Comparison of ENCODE assay signal across 31 cellular contexts in the genomic region with DNA sequence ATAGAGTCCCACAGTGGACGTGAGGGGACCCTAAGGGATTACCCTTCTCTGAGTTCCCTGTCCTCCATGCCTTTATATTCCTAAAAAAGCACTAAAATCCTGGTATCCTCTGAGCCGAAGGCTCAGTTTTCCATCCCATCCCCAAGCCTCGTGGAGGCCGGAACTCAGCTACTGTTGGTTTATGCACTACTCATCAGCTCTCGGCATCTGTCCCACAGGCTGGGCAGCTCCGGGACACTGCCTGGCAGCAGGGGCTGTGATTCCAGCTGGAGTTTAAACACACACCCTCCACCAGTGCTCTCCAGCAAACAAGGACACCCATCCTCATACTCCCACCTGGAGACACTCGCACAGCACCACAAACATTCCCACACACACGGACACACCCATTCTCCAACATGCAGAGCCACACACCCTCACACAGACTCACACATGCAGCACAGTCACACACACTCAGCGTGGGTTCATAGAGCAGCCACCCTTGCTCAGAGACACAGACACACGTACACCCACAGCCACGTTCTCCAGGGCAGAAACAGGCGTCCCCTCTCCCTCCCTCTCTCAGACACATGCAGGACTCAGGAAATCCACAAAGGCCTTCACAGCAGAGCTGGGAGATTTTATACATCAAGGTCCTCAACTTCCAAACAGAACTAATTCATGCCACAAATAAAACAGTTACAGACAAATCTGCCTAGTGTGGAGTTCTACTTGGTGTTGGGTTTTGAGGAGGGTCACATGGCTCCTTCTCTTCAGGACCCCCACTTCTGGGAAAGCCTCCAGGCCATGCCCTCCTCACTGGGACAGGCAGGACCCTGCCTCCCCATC.
DNase-seq lines count a peak whose midpoint lies in the region; ATAC-seq, FAIRE-seq and TF ChIP-seq lines count a peak whose summit lies in the region.
"Had no signal": no experiment of that assay in that cellular context is flagged by ENCODE, and none has a peak within 500 bp of the region (broad histone marks: within the 10 kb centered on the region; RNA-seq: fewer than 3 reads in every experiment).

No MANE protein-coding gene starts in this region.

- ATAC-seq in HG03280 (IDR thresholded peaks at IDR 0.05; ENCODE audit: unreplicated experiment): no peak
- ATAC-seq: activated CD4-positive, CD25-positive, alpha-beta regulatory T cell treated with anti-CD3 and anti-CD28 coated beads, Interleukin-2, amount 50 U/mL, for 24 hours; GM12878; heart right ventricle; Panc1; sciatic nerve; stimulated activated effector memory CD8-positive, alpha-beta T cell treated with anti-CD3 and anti-CD28 coated beads, Interleukin-12 subunit alpha, Interleukin-12 subunit beta, amount 100 ng/mL, for 72 hours had no signal

- H3K27ac Mint-ChIP-seq in T-helper 1 cell treated with Interleukin-12 subunit alpha and Interleukin-12 subunit beta and Interleukin-4 antibody, amounts not matched to agents 30 μg/mL and 1 μg/mL, for 36 hours: peak overlapping the region; percentile 38
- no peak overlapping the region for H3K27ac Mint-ChIP-seq in Calu3 (ENCODE audit: unreplicated experiment)
- H3K27ac Mint-ChIP-seq: activated naive CD4-positive, alpha-beta T cell treated with anti-CD3 and anti-CD28 coated beads, Interleukin-2, amount 10 ng/mL, durations not matched to agents 7 days and 5 days; activated T-helper 1 cell treated with anti-CD3 and anti-CD28 coated beads, Interleukin-12 subunit alpha, Interleukin-12 subunit beta, Interleukin-2, Interleukin-4 antibody, amounts not matched to agents 30 ng/mL and 10 ng/mL and 1 ng/mL, durations not matched to agents 14 hours and 24 hours and 36 hours; CD8-positive, alpha-beta memory T cell; stimulated activated effector memory CD8-positive, alpha-beta T cell treated with anti-CD3 and anti-CD28 coated beads, Interleukin-12 subunit alpha, Interleukin-12 subunit beta, amount 100 ng/mL, for 72 hours had no signal

- H3K4me3 ChIP-seq in HUES6 (ENCODE audit: low read depth, low read length): no peak overlapping the region
- H3K4me3 ChIP-seq: cardiac muscle cell, colonic mucosa, GM12878, heart right ventricle, lung had no signal

- intact Hi-C loops in head of caudate nucleus (cut with DNase I) (no loop called here), Calu3 (cut with micrococcal nuclease; ENCODE audit: unreplicated experiment) (no loop called here)

- no peaks in the 10 kb centered on the region for H3K36me3 ChIP-seq in HUES6 (ENCODE audit: control insufficient read depth, insufficient read depth, low read length)
- H3K36me3 ChIP-seq: cardiac muscle cell, colonic mucosa, heart right ventricle had no signal

- DNase-seq in T-helper 1 cell: no peak
- DNase-seq in head of caudate nucleus: peak in 32 of 42 donors; percentile 3 to 84 (median 38)
- peak; percentile 63 for DNase-seq in urothelium cell line (ENCODE audit: low spot score)
- no peak for DNase-seq in Calu3
- no peak for DNase-seq in NCI-H2227 (lab: John Stamatoyannopoulos, UW; ENCODE audit: unreplicated experiment)
- DNase-seq: activated CD4-positive, alpha-beta T cell treated with anti-CD3 and anti-CD28 coated beads, Interleukin-2, amount 50 U/mL, for 48 hours; activated naive CD4-positive, alpha-beta T cell treated with anti-CD3 and anti-CD28 coated beads, Interleukin-2, amount 10 ng/mL, durations not matched to agents 7 days and 5 days; AML-193; CD8-positive, alpha-beta memory T cell; colonic mucosa; GOT3; heart right ventricle; KBM-7; NCI-H2029; NCI-H526; stimulated activated CD4-positive, alpha-beta T cell treated with anti-CD3 and anti-CD28 coated beads, Interleukin-12 subunit alpha, Interleukin-12 subunit beta, amount 100 ng/mL, for 4 hours; stimulated activated CD4-positive, alpha-beta T cell treated with anti-CD3 and anti-CD28 coated beads, Interleukin-4, amount 100 ng/mL, for 1 hour had no signal

- H3K4me3 Mint-ChIP-seq in T-helper 1 cell treated with Interleukin-12 subunit alpha and Interleukin-12 subunit beta and Interleukin-4 antibody, amounts not matched to agents 30 μg/mL and 1 μg/mL, for 36 hours: no peak overlapping the region
- no peak overlapping the region for H3K4me3 Mint-ChIP-seq in Calu3 (ENCODE audit: low read depth, unreplicated experiment)
- H3K4me3 Mint-ChIP-seq: activated naive CD4-positive, alpha-beta T cell treated with anti-CD3 and anti-CD28 coated beads, Interleukin-2, amount 10 ng/mL, durations not matched to agents 7 days and 5 days; activated T-helper 1 cell treated with anti-CD3 and anti-CD28 coated beads, Interleukin-12 subunit alpha, Interleukin-12 subunit beta, Interleukin-2, Interleukin-4 antibody, amounts not matched to agents 30 ng/mL and 10 ng/mL and 1 ng/mL, durations not matched to agents 14 hours and 24 hours and 36 hours; CD8-positive, alpha-beta memory T cell; neural crest cell; stimulated activated effector memory CD8-positive, alpha-beta T cell treated with anti-CD3 and anti-CD28 coated beads, Interleukin-12 subunit alpha, Interleukin-12 subunit beta, amount 100 ng/mL, for 72 hours had no signal

- H3K4me1 ChIP-seq in HUES6 (ENCODE audit: control insufficient read depth, insufficient read depth, low read length): peaks cover 52% of the 10 kb centered on the region
- H3K4me1 ChIP-seq: heart right ventricle had no signal

- H3K9me3 Mint-ChIP-seq in T-helper 1 cell treated with Interleukin-12 subunit alpha and Interleukin-12 subunit beta and Interleukin-4 antibody, amounts not matched to agents 30 μg/mL and 1 μg/mL, for 36 hours: no peaks in the 10 kb centered on the region
- H3K9me3 Mint-ChIP-seq in Calu3 (ENCODE audit: low read depth, unreplicated experiment): peaks cover 11% of the 10 kb centered on the region
- H3K9me3 Mint-ChIP-seq: activated T-helper 1 cell treated with anti-CD3 and anti-CD28 coated beads, Interleukin-12 subunit alpha, Interleukin-12 subunit beta, Interleukin-2, Interleukin-4 antibody, amounts not matched to agents 30 ng/mL and 10 ng/mL and 1 ng/mL, durations not matched to agents 14 hours and 24 hours and 36 hours; neural crest cell had no signal

- FAIRE-seq in urothelium cell line (lab: Jason Lieb, UNC): peak; percentile 96
- FAIRE-seq: GM12878, TTC549 had no signal

- H3K9ac ChIP-seq in HUES6 (ENCODE audit: low read length): peak overlapping the region; percentile 21

- no TSS peak for BruUV-seq in Calu3 (replicated peaks; lab: Mats Ljungman, UMichigan)

- no peaks in the 10 kb centered on the region for H3K27me3 Mint-ChIP-seq in T-helper 1 cell treated with Interleukin-12 subunit alpha and Interleukin-12 subunit beta and Interleukin-4 antibody, amounts not matched to agents 30 μg/mL and 1 μg/mL, for 36 hours (ENCODE audit: low read depth)
- H3K27me3 Mint-ChIP-seq in Calu3 (ENCODE audit: unreplicated experiment): peaks cover 11% of the 10 kb centered on the region
- H3K27me3 Mint-ChIP-seq: activated naive CD4-positive, alpha-beta T cell treated with anti-CD3 and anti-CD28 coated beads, Interleukin-2, amount 10 ng/mL, durations not matched to agents 7 days and 5 days had no signal

- no peaks in the 10 kb centered on the region for H3K9me3 ChIP-seq in HUES6 (ENCODE audit: control insufficient read depth, insufficient read depth, low read depth, low read length)
- H3K9me3 ChIP-seq: colonic mucosa, heart right ventricle had no signal

- CTCF ChIA-PET in Calu3 (lab: Charles Lee): no interaction called here

- peaks cover 19% of the 10 kb centered on the region for H3K4me1 Mint-ChIP-seq in T-helper 1 cell treated with Interleukin-12 subunit alpha and Interleukin-12 subunit beta and Interleukin-4 antibody, amounts not matched to agents 30 μg/mL and 1 μg/mL, for 36 hours (ENCODE audit: low read depth)
- peaks cover 14% of the 10 kb centered on the region for H3K4me1 Mint-ChIP-seq in Calu3 (ENCODE audit: low read depth, unreplicated experiment)
- H3K4me1 Mint-ChIP-seq: activated naive CD4-positive, alpha-beta T cell treated with anti-CD3 and anti-CD28 coated beads, Interleukin-2, amount 10 ng/mL, durations not matched to agents 7 days and 5 days; CD8-positive, alpha-beta memory T cell; stimulated activated effector memory CD8-positive, alpha-beta T cell treated with anti-CD3 and anti-CD28 coated beads, Interleukin-12 subunit alpha, Interleukin-12 subunit beta, amount 100 ng/mL, for 72 hours had no signal

- H3K27me3 ChIP-seq in HUES6 (ENCODE audit: control insufficient read depth, insufficient read depth, low read length): no peaks in the 10 kb centered on the region
- H3K27me3 ChIP-seq: cardiac muscle cell, colonic mucosa had no signal

- TF ChIP-seq CTCF in Calu3 (IDR thresholded peaks at IDR 0.05; ENCODE audit: unreplicated experiment): no peak

- no peaks in the 10 kb centered on the region for H3K36me3 Mint-ChIP-seq in T-helper 1 cell treated with Interleukin-12 subunit alpha and Interleukin-12 subunit beta and Interleukin-4 antibody, amounts not matched to agents 30 μg/mL and 1 μg/mL, for 36 hours (ENCODE audit: low read depth)
- H3K36me3 Mint-ChIP-seq in Calu3 (ENCODE audit: insufficient read depth, unreplicated experiment): peaks cover 5% of the 10 kb centered on the region
- H3K36me3 Mint-ChIP-seq: activated naive CD4-positive, alpha-beta T cell treated with anti-CD3 and anti-CD28 coated beads, Interleukin-2, amount 10 ng/mL, durations not matched to agents 7 days and 5 days; CD8-positive, alpha-beta memory T cell; stimulated activated effector memory CD8-positive, alpha-beta T cell treated with anti-CD3 and anti-CD28 coated beads, Interleukin-12 subunit alpha, Interleukin-12 subunit beta, amount 100 ng/mL, for 72 hours had no signal

- H3K27ac ChIP-seq in HUES6 (ENCODE audit: low read depth, low read length): no peak overlapping the region; the same call in 1 of the 2 replicates
- H3K27ac ChIP-seq: 22Rv1, cardiac muscle cell, colonic mucosa, heart right ventricle had no signal

Comparison
In these comparisons a context has a peak if more than half of its experiments do, and no peak if none do; other contexts are left out.
1. DNase-seq: peak in head of caudate nucleus (32 of 42) and urothelium cell line (single experiment); none in T-helper 1 cell (0 of 5), Calu3 (single experiment) and NCI-H2227 (single experiment).